8 cellular contexts compared by ENCODE assay signal in the genomic region with DNA sequence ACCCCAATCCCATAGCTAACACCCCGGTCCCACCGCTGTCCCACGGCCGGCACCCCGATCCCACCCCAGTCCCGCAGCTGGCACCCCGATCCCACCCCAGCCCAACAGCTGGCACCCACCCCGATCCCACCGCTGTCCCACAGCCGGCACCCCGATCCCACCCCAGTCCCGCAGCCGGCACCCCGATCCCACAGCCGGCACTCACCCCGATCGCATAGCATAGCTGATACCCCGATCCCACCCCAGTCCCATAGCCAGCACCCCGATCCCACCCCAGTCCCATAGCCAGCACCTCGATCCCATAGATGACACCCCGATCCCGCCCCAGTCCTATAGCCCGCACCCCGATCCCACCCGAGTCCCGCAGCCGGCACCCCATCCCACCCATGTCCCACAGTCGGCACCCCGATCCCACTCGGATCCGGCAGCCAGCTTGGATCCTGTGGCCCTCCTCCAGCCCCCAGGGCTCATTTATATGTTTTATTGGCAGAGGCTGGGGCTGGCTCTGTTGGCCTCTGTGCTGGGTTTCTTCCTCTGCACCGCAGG. TPM values are rescaled to one million over a fixed set of nuclear protein-coding genes. Genes with fewer than 3 reads are reported as not detected.
DNase-seq lines count a peak whose midpoint lies in the region; ATAC-seq and TF ChIP-seq lines count a peak whose summit lies in the region.

No MANE protein-coding gene starts in this region.

- H3K27me3 Mint-ChIP-seq in activated T-helper 17 cell treated with anti-CD3 and anti-CD28 coated beads, Interleukin-2, amount 50 U/mL, for 72 hours = no peaks in the 10 kb centered on the region

- peaks cover 12% of the 10 kb centered on the region for H3K4me1 Mint-ChIP-seq in activated T-helper 17 cell treated with anti-CD3 and anti-CD28 coated beads, Interleukin-2, amount 50 U/mL, for 72 hours

- H3K4me2 ChIP-seq in skeletal muscle satellite cell (ENCODE audit: low read length) = peak overlapping the region; percentile 92

- POLR2A ChIA-PET in HEK293 (lab: Yijun Ruan, JAX) = interaction anchor here (0.5 to 1.5 kb wide), 11 partner anchors 9 to 403 kb away, joined by 3 to 20 read pairs (median 4); partner anchors contain the start of genes HELZ2, RTEL1 and STMN3

- H3K4me3 Mint-ChIP-seq in activated T-helper 17 cell treated with anti-CD3 and anti-CD28 coated beads, Interleukin-2, amount 50 U/mL, for 72 hours = peak overlapping the region; percentile 87

- H3K36me3 ChIP-seq in HEK293 (ENCODE audit: control insufficient read depth in 2 of 2, insufficient read depth in 1 of 2, low read length in 2 of 2) (no peaks in the 10 kb centered on the region), right atrium auricular region (no peaks in the 10 kb centered on the region), skeletal muscle satellite cell (ENCODE audit: insufficient read depth, low read length) (no peaks in the 10 kb centered on the region)

- CTCF ChIA-PET in HEK293 (lab: Yijun Ruan, JAX) = interaction anchor here (1.1 kb wide), 1 partner anchor 21 kb away, joined by 3 read pairs; no protein-coding TSS in a partner anchor

- H3K9me3 ChIP-seq in HEK293 (ENCODE audit: control insufficient read depth, insufficient read depth, low read depth, low read length) (no peaks in the 10 kb centered on the region), right atrium auricular region (no peaks in the 10 kb centered on the region), skeletal muscle satellite cell (replicated peaks; ENCODE audit: low read length) (no peaks in the 10 kb centered on the region)

- H3K27ac ChIP-seq in HEK293 (ENCODE audit: extremely low read depth, low read depth, low read length) (peak overlapping the region; percentile 98; the same call in 1 of the 2 replicates), right atrium auricular region (peak overlapping the region; percentile 98)

- DNase-seq in right atrium auricular region (ENCODE audit: low spot score) = no peak
- no peak for DNase-seq in AG08395 (ENCODE audit: low spot score)
- DNase-seq in NCI-H2227 treated with DMSO at 0.1 percent for 48 hours (lab: John Stamatoyannopoulos, UW) = no peak
- no peak for DNase-seq in amygdala (lab: John Stamatoyannopoulos, UW)

- peak; percentile 4 for ATAC-seq in activated T-helper 17 cell treated with anti-CD3 and anti-CD28 coated beads, Interleukin-2, amount 50 U/mL, for 72 hours (replicated peaks)
- no peak for ATAC-seq in HG03108 (IDR thresholded peaks at IDR 0.05; ENCODE audit: unreplicated experiment)

- H3K27me3 ChIP-seq in right atrium auricular region (no peaks in the 10 kb centered on the region), skeletal muscle satellite cell (ENCODE audit: control insufficient read depth, insufficient read depth, low read length) (no peaks in the 10 kb centered on the region)

- peak overlapping the region; percentile 99 for H3K9ac ChIP-seq in skeletal muscle satellite cell (ENCODE audit: low read depth, low read length)

- H3K4me1 ChIP-seq in HEK293 (ENCODE audit: control insufficient read depth, insufficient read depth, low read length) (no peaks in the 10 kb centered on the region), right atrium auricular region (peaks cover 0 to 37% of the 10 kb centered on the region in 2 donors), skeletal muscle satellite cell (ENCODE audit: control insufficient read depth, insufficient read depth, low read length) (peaks cover 14% of the 10 kb centered on the region)

- no peak for TF ChIP-seq CTCF in HEK293 (tag by site-specific recombination; IDR thresholded peaks at IDR 0.05)
- TF ChIP-seq CTCF in right atrium auricular region (IDR thresholded peaks at IDR 0.05) = no peak

- H3K4me3 ChIP-seq in HEK293 (ENCODE audit: low read depth, low read length) = peak overlapping the region; percentile 89
- peak overlapping the region; percentile 83 to 98 for H3K4me3 ChIP-seq in right atrium auricular region
- H3K4me3 ChIP-seq in skeletal muscle satellite cell (ENCODE audit: low read length) = peak overlapping the region; percentile 100

- peaks cover 19% of the 10 kb centered on the region for H3K36me3 Mint-ChIP-seq in activated T-helper 17 cell treated with anti-CD3 and anti-CD28 coated beads, Interleukin-2, amount 50 U/mL, for 72 hours (ENCODE audit: low read depth)

- peak overlapping the region; percentile 87 for H3K27ac Mint-ChIP-seq in activated T-helper 17 cell treated with anti-CD3 and anti-CD28 coated beads, Interleukin-2, amount 50 U/mL, for 72 hours

- no peaks in the 10 kb centered on the region for H3K9me3 Mint-ChIP-seq in activated T-helper 17 cell treated with anti-CD3 and anti-CD28 coated beads, Interleukin-2, amount 50 U/mL, for 72 hours

TF ChIP-seq in HEK293, 187 proteins besides CTCF, POLR2A, EP300 and RAD21:
- TF ChIP-seq ZBTB10 (tag by site-specific recombination; IDR thresholded peaks at IDR 0.05) = peak; percentile 40; the same call in 1 of the 2 replicates
- 0 out of 2 replicates have a peak, but pooled peaks have one; percentile 1 for TF ChIP-seq HOXC10 (CRISPR knock-in tag; IDR thresholded peaks at IDR 0.05)
- TF ChIP-seq ZNF366 (tag by site-specific recombination; conservative IDR thresholded peaks at IDR 0.05) = no peak

RNA-seq across cellular contexts. Expression of gene GMEB2, which starts 0.9 kb away (rescaled TPM):
- 10 to 100 TPM; 11.5 to 19.6 TPM for total RNA-seq in activated T-helper 17 cell treated with anti-CD3 and anti-CD28 coated beads, Interleukin-2, amount 50 U/mL, for 72 hours
- total RNA-seq in right atrium auricular region = 1 to 10 TPM; 5.8 to 9.4 TPM
- total RNA-seq in skeletal muscle satellite cell (2012; rRNA removed) = 6.1 and 8.9 TPM in 2 replicates

RNA-seq across cellular contexts. Expression of gene STMN3, which starts 25.5 kb away (rescaled TPM):
- 10 to 100 TPM; 15.1 to 24.7 TPM for total RNA-seq in activated T-helper 17 cell treated with anti-CD3 and anti-CD28 coated beads, Interleukin-2, amount 50 U/mL, for 72 hours
- 10 to 100 TPM in 1 of 2 donors, 1 to 10 TPM in 1; 5.7 to 10.1 TPM for total RNA-seq in right atrium auricular region
- 9.6 and 12.2 TPM in 2 replicates for total RNA-seq in skeletal muscle satellite cell (2012; rRNA removed)

RNA-seq across cellular contexts. Expression of gene RTEL1, which starts 30.3 kb away (rescaled TPM):
- total RNA-seq in activated T-helper 17 cell treated with anti-CD3 and anti-CD28 coated beads, Interleukin-2, amount 50 U/mL, for 72 hours = 10 to 100 TPM; 41.8 to 51.8 TPM
- 1 to 10 TPM; 4.8 to 9.2 TPM for total RNA-seq in right atrium auricular region
- total RNA-seq in skeletal muscle satellite cell (2012; rRNA removed) = 8.6 and 14.0 TPM in 2 replicates

RNA-seq across cellular contexts. Expression of gene HELZ2, which starts 53.7 kb away (rescaled TPM):
- total RNA-seq in activated T-helper 17 cell treated with anti-CD3 and anti-CD28 coated beads, Interleukin-2, amount 50 U/mL, for 72 hours = 10 to 100 TPM in 1 of 2 donors, 1 to 10 TPM in 1; 8.2 to 12.6 TPM
- total RNA-seq in right atrium auricular region = 10 to 100 TPM; 12.5 to 21.5 TPM
- total RNA-seq in skeletal muscle satellite cell (2012; rRNA removed) = 27.4 and 33.0 TPM in 2 replicates

Comparison
In these comparisons a context has a peak if more than half of its experiments do, and no peak if none do; other contexts are left out.
1. RNA of gene RTEL1, which starts 30.3 kb away (total RNA-seq): 41.8 to 51.8 TPM in activated T-helper 17 cell treated with anti-CD3 and anti-CD28 coated beads, Interleukin-2, amount 50 U/mL, for 72 hours; 4.8 to 9.2 TPM in right atrium auricular region; every median in the first group is over 4 times any median in the second.
2. Peak in every context shown above with its lines, with median percentiles within 50 percentile points of each other: H3K4me3 ChIP-seq.